Comparison of ENCODE assay signal across 1 cellular context in the genomic region with DNA sequence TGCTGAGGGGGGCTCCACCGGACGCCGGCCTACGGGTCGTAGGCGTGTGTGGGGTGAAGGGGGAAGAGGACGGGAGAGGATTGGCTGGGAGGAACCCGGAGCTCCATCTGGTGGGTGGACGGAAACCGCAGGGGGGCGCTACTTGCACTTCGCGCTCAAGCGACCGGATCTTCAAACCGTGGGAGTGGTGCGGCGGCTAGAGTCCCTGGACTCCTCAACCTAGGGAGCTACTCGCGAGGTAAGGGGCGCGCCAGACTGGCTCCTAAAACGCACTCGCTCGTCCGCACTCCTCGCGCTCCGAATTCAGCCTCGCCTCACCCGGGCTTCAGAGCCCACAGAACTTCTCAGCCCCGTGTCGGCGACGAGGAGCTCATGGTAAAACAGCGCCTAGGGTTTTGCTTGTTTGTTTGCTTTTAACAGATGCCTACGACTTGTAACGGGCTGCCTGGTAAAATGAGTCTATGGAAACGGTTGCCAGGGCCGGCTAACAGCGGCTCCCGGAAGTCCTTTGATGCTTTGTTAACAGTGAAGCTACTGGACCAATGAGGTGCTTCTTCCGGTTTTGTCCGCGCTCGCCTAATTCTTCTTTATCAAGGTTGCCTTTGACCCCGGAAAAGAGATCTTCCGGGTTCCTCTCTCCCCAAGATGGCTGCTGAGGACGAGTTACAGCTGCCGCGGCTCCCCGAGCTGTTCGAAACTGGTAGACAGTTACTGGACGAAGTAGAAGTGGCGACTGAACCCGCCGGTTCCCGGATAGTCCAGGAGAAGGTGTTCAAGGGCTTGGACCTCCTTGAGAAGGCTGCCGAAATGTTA.
TF ChIP-seq lines count a peak whose summit lies in the region.

A gene (plus strand): TSS at position 145 of the 813 bp plus-strand sequence. CDS start 501 bp downstream, at position 646.

TF ChIP-seq in A549, 52 proteins besides CTCF, POLR2A, EP300 and RAD21 (continued from another document):
- peak; percentile 79; the same call in 1 of the 2 replicates for TF ChIP-seq KDM5A (IDR thresholded peaks at IDR 0.05)
- TF ChIP-seq, protein P1, sequence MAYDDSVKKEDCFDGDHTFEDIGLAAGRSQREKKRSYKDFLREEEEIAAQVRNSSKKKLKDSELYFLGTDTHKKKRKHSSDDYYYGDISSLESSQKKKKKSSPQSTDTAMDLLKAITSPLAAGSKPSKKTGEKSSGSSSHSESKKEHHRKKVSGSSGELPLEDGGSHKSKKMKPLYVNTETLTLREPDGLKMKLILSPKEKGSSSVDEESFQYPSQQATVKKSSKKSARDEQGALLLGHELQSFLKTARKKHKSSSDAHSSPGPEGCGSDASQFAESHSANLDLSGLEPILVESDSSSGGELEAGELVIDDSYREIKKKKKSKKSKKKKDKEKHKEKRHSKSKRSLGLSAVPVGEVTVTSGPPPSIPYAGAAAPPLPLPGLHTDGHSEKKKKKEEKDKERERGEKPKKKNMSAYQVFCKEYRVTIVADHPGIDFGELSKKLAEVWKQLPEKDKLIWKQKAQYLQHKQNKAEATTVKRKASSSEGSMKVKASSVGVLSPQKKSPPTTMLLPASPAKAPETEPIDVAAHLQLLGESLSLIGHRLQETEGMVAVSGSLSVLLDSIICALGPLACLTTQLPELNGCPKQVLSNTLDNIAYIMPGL (CRISPR knock-in tag; IDR thresholded peaks at IDR 0.05; ENCODE audit: borderline replicate concordance): peak; percentile 83; the same call in 1 of the 2 replicates
- TF ChIP-seq, protein P2, sequence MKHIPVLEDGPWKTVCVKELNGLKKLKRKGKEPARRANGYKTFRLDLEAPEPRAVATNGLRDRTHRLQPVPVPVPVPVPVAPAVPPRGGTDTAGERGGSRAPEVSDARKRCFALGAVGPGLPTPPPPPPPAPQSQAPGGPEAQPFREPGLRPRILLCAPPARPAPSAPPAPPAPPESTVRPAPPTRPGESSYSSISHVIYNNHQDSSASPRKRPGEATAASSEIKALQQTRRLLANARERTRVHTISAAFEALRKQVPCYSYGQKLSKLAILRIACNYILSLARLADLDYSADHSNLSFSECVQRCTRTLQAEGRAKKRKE (CRISPR knock-in tag; IDR thresholded peaks at IDR 0.05; ENCODE audit: low read depth): no peak
